In genomic region chr18:49999128-49999527, GRCh38 we compare ENCODE assay signal across 34 cellular contexts.
"Had no signal": no experiment of that assay in that cellular context is flagged by ENCODE, and none has a peak within 500 bp of the region (broad histone marks: within the 10 kb centered on the region; RNA-seq: fewer than 3 reads in every experiment).

No MANE protein-coding gene starts in this region.

- H2AFZ ChIP-seq: PC-9 had no signal

- H3K27me3 ChIP-seq: ascending aorta had no signal

- H3K9me3 ChIP-seq: ascending aorta had no signal

- H3K36me3 ChIP-seq: ascending aorta, cardiac muscle cell, WERI-Rb-1 had no signal

- H3K9me3 Mint-ChIP-seq: activated CD8-positive, alpha-beta T cell treated with anti-CD3 and anti-CD28 coated beads for 36 hours; activated naive CD4-positive, alpha-beta T cell treated with anti-CD3 and anti-CD28 coated beads, Interleukin-2, amount 50 U/mL, for 24 hours; activated naive CD8-positive, alpha-beta T cell treated with anti-CD3 and anti-CD28 coated beads, Interleukin-2, amount 10 ng/mL, durations not matched to agents 7 days and 5 days; activated T-cell treated with anti-CD3 and anti-CD28 coated beads, Interleukin-2, amount 50 U/mL, for 24 hours; activated T-helper 2 cell treated with anti-CD3 and anti-CD28 coated beads, Interferon-gamma antibody, Interleukin-2, Interleukin-4, amounts not matched to agents 10 μg/mL and 5 μg/mL and 100 μg/mL, durations not matched to agents 14 hours and 24 hours and 36 hours; central memory CD8-positive, alpha-beta T cell had no signal

- DNase-seq: activated CD4-positive, alpha-beta T cell treated with anti-CD3 and anti-CD28 coated beads for 1 hour; activated CD4-positive, alpha-beta T cell treated with anti-CD3 and anti-CD28 coated beads for 48 hours; activated CD4-positive, CD25-positive, alpha-beta regulatory T cell; activated CD8-positive, alpha-beta T cell treated with anti-CD3 and anti-CD28 coated beads for 36 hours; activated gamma-delta T cell; activated naive CD4-positive, alpha-beta T cell treated with Interleukin-2 at 50 U/mL for 16 hours; activated naive CD8-positive, alpha-beta T cell treated with anti-CD3 and anti-CD28 coated beads, Interleukin-2, amount 10 ng/mL, durations not matched to agents 7 days and 5 days; activated T-cell treated with anti-CD3 and anti-CD28 coated beads, Interleukin-2, amount 50 U/mL, for 24 hours; amygdala; KG1; MM.1S; MV-4-11; NCI-H1092; NCI-H1436 treated with DMSO at 0.1 percent for 48 hours; NCI-H1694 treated with DMSO at 0.1 percent for 48 hours; NCI-H2029; NCI-H345; NCI-H526; NCI-H748 treated with DMSO at 0.1 percent for 48 hours; PC-9; SIG-M5; SW 1271; T-helper 1 cell; T-helper 2 cell; T-helper 9 cell; WERI-Rb-1 had no signal

- H3K4me1 Mint-ChIP-seq: activated naive CD4-positive, alpha-beta T cell treated with anti-CD3 and anti-CD28 coated beads, Interleukin-2, amount 50 U/mL, for 24 hours; activated naive CD8-positive, alpha-beta T cell treated with anti-CD3 and anti-CD28 coated beads, Interleukin-2, amount 10 ng/mL, durations not matched to agents 7 days and 5 days; central memory CD8-positive, alpha-beta T cell had no signal

- H3K4me2 ChIP-seq: PC-9 had no signal

- H3K4me3 ChIP-seq: ascending aorta, cardiac muscle cell, PC-9 had no signal

- ATAC-seq: activated CD8-positive, alpha-beta T cell treated with anti-CD3 and anti-CD28 coated beads for 36 hours; Right ventricle myocardium inferior had no signal

- H3K4me1 ChIP-seq: ascending aorta had no signal

- H3K27ac Mint-ChIP-seq: activated CD8-positive, alpha-beta T cell treated with anti-CD3 and anti-CD28 coated beads for 36 hours; activated naive CD4-positive, alpha-beta T cell treated with anti-CD3 and anti-CD28 coated beads, Interleukin-2, amount 50 U/mL, for 24 hours; activated naive CD8-positive, alpha-beta T cell treated with anti-CD3 and anti-CD28 coated beads, Interleukin-2, amount 10 ng/mL, durations not matched to agents 7 days and 5 days; activated T-cell treated with anti-CD3 and anti-CD28 coated beads, Interleukin-2, amount 50 U/mL, for 24 hours; activated T-helper 2 cell treated with anti-CD3 and anti-CD28 coated beads, Interferon-gamma antibody, Interleukin-2, Interleukin-4, amounts not matched to agents 10 μg/mL and 5 μg/mL and 100 μg/mL, durations not matched to agents 14 hours and 24 hours and 36 hours had no signal

- H3K27ac ChIP-seq: ascending aorta, cardiac muscle cell, PC-9, RWPE1, WERI-Rb-1 had no signal

- H3K36me3 Mint-ChIP-seq: activated naive CD8-positive, alpha-beta T cell treated with anti-CD3 and anti-CD28 coated beads, Interleukin-2, amount 10 ng/mL, durations not matched to agents 7 days and 5 days had no signal

- FAIRE-seq: RCC 7860 had no signal

- H3K27me3 Mint-ChIP-seq: activated T-cell treated with anti-CD3 and anti-CD28 coated beads, Interleukin-2, amount 50 U/mL, for 24 hours had no signal

- H3K4me3 Mint-ChIP-seq: activated CD8-positive, alpha-beta T cell treated with anti-CD3 and anti-CD28 coated beads for 36 hours; activated naive CD4-positive, alpha-beta T cell treated with anti-CD3 and anti-CD28 coated beads, Interleukin-2, amount 50 U/mL, for 24 hours; activated naive CD8-positive, alpha-beta T cell treated with anti-CD3 and anti-CD28 coated beads, Interleukin-2, amount 10 ng/mL, durations not matched to agents 7 days and 5 days; activated T-cell treated with anti-CD3 and anti-CD28 coated beads, Interleukin-2, amount 50 U/mL, for 24 hours; central memory CD8-positive, alpha-beta T cell had no signal
